ENCODE assay signal across 12 cellular contexts in genomic region chr6:107634147-107635057, GRCh38.
DNase-seq lines count a peak whose midpoint lies in the region; ATAC-seq and TF ChIP-seq lines count a peak whose summit lies in the region.
"Had no signal": no experiment of that assay in that cellular context is flagged by ENCODE, and none has a peak within 500 bp of the region (broad histone marks: within the 10 kb centered on the region; RNA-seq: fewer than 3 reads in every experiment).

No MANE protein-coding gene starts in this region.

- peaks cover 52 to 65% of the 10 kb centered on the region in 2 donors for H3K27me3 Mint-ChIP-seq in effector memory CD8-positive, alpha-beta T cell
- peaks cover 7 to 36% (median 16%) of the 10 kb centered on the region in 3 donors for H3K27me3 Mint-ChIP-seq in naive B cell

- H3K27ac ChIP-seq in Peyer's patch (no peak overlapping the region), prostate gland (no peak overlapping the region)
- H3K27ac ChIP-seq: BLaER1, VCaP had no signal

- H3K9me3 ChIP-seq in Peyer's patch (no peaks in the 10 kb centered on the region), prostate gland (no peaks in the 10 kb centered on the region)

- ATAC-seq in effector memory CD8-positive, alpha-beta T cell (replicated peaks) = peak; percentile 63
- ATAC-seq in naive B cell (ENCODE audit: low read depth in 2 of 2) = peak; percentile 62
- no peak for ATAC-seq in HG03342 (IDR thresholded peaks at IDR 0.05; ENCODE audit: unreplicated experiment)
- ATAC-seq: HCT116, left lobe of liver had no signal

- TF ChIP-seq POLR2A in Peyer's patch (IDR thresholded peaks at IDR 0.05) (no peak), prostate gland (IDR thresholded peaks at IDR 0.05) (no peak)

- H3K4me3 ChIP-seq in Peyer's patch (peak overlapping the region; percentile 13 to 52 (median 38)), prostate gland (no peak overlapping the region)
- H3K4me3 ChIP-seq: BLaER1 had no signal

- H3K4me1 ChIP-seq in Peyer's patch = peaks cover 0 to 14% (median 0%) of the 10 kb centered on the region in 4 donors
- no peaks in the 10 kb centered on the region for H3K4me1 ChIP-seq in prostate gland (replicated peaks)
- H3K4me1 ChIP-seq: BLaER1 had no signal

- H3K4me3 Mint-ChIP-seq in effector memory CD8-positive, alpha-beta T cell = peak overlapping the region; percentile 55 to 57
- H3K4me3 Mint-ChIP-seq in naive B cell = peak overlapping the region; percentile 73 to 95 (median 86)

- peaks cover 0 to 12% of the 10 kb centered on the region in 2 donors for H3K27me3 ChIP-seq in Peyer's patch
- H3K27me3 ChIP-seq in prostate gland (replicated peaks; ENCODE audit: insufficient read depth) = no peaks in the 10 kb centered on the region
- H3K27me3 ChIP-seq: BLaER1 had no signal

- DNase-seq in AG20443 (ENCODE audit: low spot score) = peak; percentile 29
- DNase-seq in Peyer's patch = no peak
- no peak for DNase-seq in effector memory CD8-positive, alpha-beta T cell
- DNase-seq in naive B cell = peak; percentile 24
- DNase-seq in prostate gland (ENCODE audit: low spot score) = no peak
- no peak for DNase-seq in NCI-H146 (lab: John Stamatoyannopoulos, UW)
- DNase-seq in RPMI8226 = no peak

- H3K36me3 ChIP-seq in Peyer's patch (no peaks in the 10 kb centered on the region), prostate gland (no peaks in the 10 kb centered on the region)
- H3K36me3 ChIP-seq: BLaER1 had no signal

- intact Hi-C loops in prostate gland (cut with DNase I) = no loop called here

- peaks cover 0 to 7% of the 10 kb centered on the region in 2 donors for H3K4me1 Mint-ChIP-seq in effector memory CD8-positive, alpha-beta T cell (ENCODE audit: low read depth in 2 of 2)
- peaks cover 24 to 54% (median 36%) of the 10 kb centered on the region in 3 donors for H3K4me1 Mint-ChIP-seq in naive B cell

- no peaks in the 10 kb centered on the region for H3K36me3 Mint-ChIP-seq in effector memory CD8-positive, alpha-beta T cell (ENCODE audit: insufficient read depth)
- no peaks in the 10 kb centered on the region for H3K36me3 Mint-ChIP-seq in naive B cell

- no peak overlapping the region for H3K27ac Mint-ChIP-seq in effector memory CD8-positive, alpha-beta T cell
- peak overlapping the region in 4 of 6 donors; percentile 10 to 95 (median 74) for H3K27ac Mint-ChIP-seq in naive B cell

- TF ChIP-seq CTCF in Peyer's patch (IDR thresholded peaks at IDR 0.05) (no peak), prostate gland (IDR thresholded peaks at IDR 0.05) (no peak)

- H3K9me3 Mint-ChIP-seq in effector memory CD8-positive, alpha-beta T cell = no peaks in the 10 kb centered on the region
- H3K9me3 Mint-ChIP-seq in naive B cell = no peaks in the 10 kb centered on the region

- 42% methylated on average over 47 of the region's 114 CpGs for WGBS in prostate gland

Comparison
In these comparisons a context has a peak if more than half of its experiments do, and no peak if none do; other contexts are left out.
1. DNase-seq: peak in AG20443 (single experiment) and naive B cell (single experiment); none in Peyer's patch (0 of 3), effector memory CD8-positive, alpha-beta T cell (0 of 3), prostate gland (single experiment), NCI-H146 (single experiment) and RPMI8226 (single experiment).
2. H3K4me3 ChIP-seq: peak in Peyer's patch (4 of 4); none in prostate gland (0 of 2).
3. H3K27ac Mint-ChIP-seq: peak in naive B cell (4 of 6); none in effector memory CD8-positive, alpha-beta T cell (0 of 2).